In the genomic region with DNA sequence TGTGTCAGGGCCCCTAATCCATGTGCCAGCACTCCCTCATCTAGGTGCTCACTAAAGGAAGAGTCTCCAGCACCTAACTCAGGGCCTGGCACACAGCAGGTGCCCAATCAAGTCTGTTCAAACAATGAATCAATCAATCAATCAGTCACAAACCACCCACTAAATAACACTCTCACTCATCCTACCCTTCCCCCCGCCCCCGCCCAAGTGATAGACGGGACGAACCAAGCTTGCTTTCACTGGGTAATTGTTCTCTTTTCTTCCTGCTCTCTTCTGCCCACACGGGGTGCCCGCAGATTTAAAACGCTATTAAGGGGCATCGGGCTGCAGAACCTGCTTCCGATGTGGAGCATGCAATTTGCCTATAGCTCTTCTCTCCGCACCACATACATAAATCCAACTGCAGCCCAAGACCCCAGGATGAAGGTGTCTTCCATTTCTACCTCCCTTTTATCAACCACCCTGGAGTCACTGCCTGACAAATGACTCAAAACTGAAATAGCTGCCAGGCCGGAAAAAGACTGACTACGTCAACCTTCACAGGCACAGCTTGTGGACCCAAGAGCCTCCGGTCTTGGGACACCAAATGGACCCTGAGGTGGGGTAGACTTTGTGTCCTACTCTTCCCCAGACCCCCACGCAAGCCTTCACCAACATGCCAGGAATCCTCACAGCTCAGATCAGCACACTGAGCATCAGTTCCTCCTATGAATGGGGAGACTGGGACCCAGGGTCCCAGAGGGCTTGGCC, we compare ENCODE assay signal across 8 cellular contexts. TPM values are rescaled to one million over a fixed set of nuclear protein-coding genes. Genes with fewer than 3 reads are reported as not detected.
A peak's percentile ranks its signal among the peaks of the same experiment; 100 is the strongest.
DNase-seq lines count a peak whose midpoint lies in the region; TF ChIP-seq lines count a peak whose summit lies in the region.

No MANE protein-coding gene starts in this region.

- no peaks in the 10 kb centered on the region for H3K27me3 Mint-ChIP-seq in CD4-positive, alpha-beta memory T cell
- H3K27me3 Mint-ChIP-seq in endothelial cell (ENCODE audit: unreplicated experiment), result peaks cover 5% of the 10 kb centered on the region

- DNase-seq in CD4-positive, alpha-beta memory T cell, result peak; percentile 10 to 56 (median 20)
- DNase-seq in SJSA1 (ENCODE audit: low read depth in 1 of 2, low spot score in 2 of 2) (no peak), endothelial cell (ENCODE audit: low spot score) (no peak), putamen (ENCODE audit: low spot score) (peak; percentile 51), DMS 273 (lab: John Stamatoyannopoulos, UW; ENCODE audit: unreplicated experiment) (no peak), LoVo (ENCODE audit: low spot score) (no peak), RPMI8226 (no peak), NCI-H128 (lab: John Stamatoyannopoulos, UW; ENCODE audit: unreplicated experiment) (no peak)

- H3K4me3 Mint-ChIP-seq in CD4-positive, alpha-beta memory T cell, result peak overlapping the region; percentile 84 to 97 (median 93)
- peak overlapping the region; percentile 97 for H3K4me3 Mint-ChIP-seq in endothelial cell (ENCODE audit: unreplicated experiment)

- H3K4me3 ChIP-seq in CD4-positive, alpha-beta memory T cell (ENCODE audit: low read length in 2 of 2), result peak overlapping the region; percentile 70 to 80
- peak overlapping the region; percentile 97 for H3K4me3 ChIP-seq in SJSA1

- peaks cover 30% of the 10 kb centered on the region for H3K4me1 ChIP-seq in CD4-positive, alpha-beta memory T cell (ENCODE audit: insufficient read depth, low read length)
- peaks cover 14% of the 10 kb centered on the region for H3K4me1 ChIP-seq in SJSA1 (replicated peaks)

- no peak for TF ChIP-seq CTCF in endothelial cell (IDR thresholded peaks at IDR 0.05; ENCODE audit: unreplicated experiment)

- POLR2A ChIA-PET in CD4-positive, alpha-beta memory T cell (lab: Charles Lee; ENCODE audit: partially characterized antibody), result interaction anchor here (0.6 to 5.4 kb wide), 11 partner anchors 7 to 813 kb away, joined by 3 to 36 read pairs (median 3); no protein-coding TSS in a partner anchor

- CTCF ChIA-PET in CD4-positive, alpha-beta memory T cell (lab: Charles Lee; ENCODE audit: partially characterized antibody), result interaction anchor here (1.0 to 1.6 kb wide), 7 partner anchors 10 to 175 kb away, joined by 3 to 6 read pairs (median 4); no protein-coding TSS in a partner anchor

- peaks cover 29 to 59% (median 43%) of the 10 kb centered on the region in 4 donors for H3K4me1 Mint-ChIP-seq in CD4-positive, alpha-beta memory T cell
- peaks cover 16% of the 10 kb centered on the region for H3K4me1 Mint-ChIP-seq in endothelial cell (ENCODE audit: unreplicated experiment)

- peak overlapping the region; percentile 65 for H3K27ac ChIP-seq in CD4-positive, alpha-beta memory T cell (ENCODE audit: low read depth, low read length)
- H3K27ac ChIP-seq in SJSA1, result no peak overlapping the region

- no peaks in the 10 kb centered on the region for H3K27me3 ChIP-seq in CD4-positive, alpha-beta memory T cell (ENCODE audit: insufficient read depth, low read length)
- no peaks in the 10 kb centered on the region for H3K27me3 ChIP-seq in SJSA1 (replicated peaks)

- H3K36me3 ChIP-seq in CD4-positive, alpha-beta memory T cell (ENCODE audit: insufficient read depth, low read length), result no peaks in the 10 kb centered on the region
- H3K36me3 ChIP-seq in SJSA1, result peaks cover 5% of the 10 kb centered on the region

- peak overlapping the region; percentile 60 to 96 (median 91) for H3K27ac Mint-ChIP-seq in CD4-positive, alpha-beta memory T cell
- no peak overlapping the region for H3K27ac Mint-ChIP-seq in endothelial cell (ENCODE audit: unreplicated experiment)

- no peaks in the 10 kb centered on the region for H3K9me3 ChIP-seq in CD4-positive, alpha-beta memory T cell (ENCODE audit: control insufficient read depth in 1 of 2, low read length in 2 of 2)
- no peaks in the 10 kb centered on the region for H3K9me3 ChIP-seq in SJSA1 (replicated peaks)

- H3K9me3 Mint-ChIP-seq in CD4-positive, alpha-beta memory T cell, result no peaks in the 10 kb centered on the region
- no peaks in the 10 kb centered on the region for H3K9me3 Mint-ChIP-seq in endothelial cell (ENCODE audit: unreplicated experiment)

- intact Hi-C loops in CD4-positive, alpha-beta memory T cell (cut with micrococcal nuclease), result loop anchor here (1.0 to 5.0 kb wide), 4 partner anchors 8 to 176 kb away; no protein-coding TSS in a partner anchor

- H3K36me3 Mint-ChIP-seq in CD4-positive, alpha-beta memory T cell, result peaks cover 0 to 8% of the 10 kb centered on the region in 2 donors
- peaks cover 16% of the 10 kb centered on the region for H3K36me3 Mint-ChIP-seq in endothelial cell (ENCODE audit: low read depth, unreplicated experiment)

RNA-seq across cellular contexts. Expression of a gene that starts 1.7 kb away (rescaled TPM):
- total RNA-seq in CD4-positive, alpha-beta memory T cell, result 10 to 100 TPM; 10.3 to 11.4 TPM
- polyA plus RNA-seq in CD4-positive, alpha-beta memory T cell, result 1 to 10 TPM; 1.6 to 3.1 TPM
- 4.0 and 4.3 TPM in 2 replicates for total RNA-seq in SJSA1 (2014; rRNA removed; shearing (Covaris generic))
- total RNA-seq in endothelial cell (ENCODE audit: unreplicated experiment), result 7.4 TPM

Comparison
In these comparisons a context has a peak if more than half of its experiments do, and no peak if none do; other contexts are left out.
1. DNase-seq: peak in CD4-positive, alpha-beta memory T cell (5 of 5) and putamen (single experiment); none in SJSA1 (0 of 2), endothelial cell (single experiment), DMS 273 (single experiment), LoVo (single experiment), RPMI8226 (single experiment) and NCI-H128 (single experiment).